6 cellular contexts compared by ENCODE assay signal in genomic region chr16:2008631-2009301, GRCh38. TPM values are rescaled to one million over a fixed set of nuclear protein-coding genes. Genes with fewer than 3 reads are reported as not detected.
DNase-seq lines count a peak whose midpoint lies in the region; ATAC-seq and TF ChIP-seq lines count a peak whose summit lies in the region.

No MANE protein-coding gene starts in this region.

- H3K27me3 ChIP-seq in CD8-positive, alpha-beta T cell (ENCODE audit: insufficient read depth, low read length), result no peaks in the 10 kb centered on the region
- no peaks in the 10 kb centered on the region for H3K27me3 ChIP-seq in KMS-11 (ENCODE audit: insufficient read depth, low read depth)

- peak overlapping the region; percentile 84 for H3K4me3 Mint-ChIP-seq in CD8-positive, alpha-beta T cell
- H3K4me3 Mint-ChIP-seq in progenitor cell of endocrine pancreas (ENCODE audit: low read depth), result peak overlapping the region; percentile 72

- no peaks in the 10 kb centered on the region for H3K36me3 ChIP-seq in CD8-positive, alpha-beta T cell (ENCODE audit: insufficient read depth, low read length)
- H3K36me3 ChIP-seq in KMS-11 (ENCODE audit: insufficient read depth), result no peaks in the 10 kb centered on the region

- peaks cover 15% of the 10 kb centered on the region for H4K20me1 ChIP-seq in KMS-11 (ENCODE audit: insufficient read depth)

- DNase-seq in CD8-positive, alpha-beta T cell, result peak in 2 of 7 experiments; percentile 24 to 33
- peak; percentile 47 for DNase-seq in dermis blood vessel endothelial cell
- no peak for DNase-seq in progenitor cell of endocrine pancreas (ENCODE audit: low spot score, unreplicated experiment)
- no peak for DNase-seq in GDM1 (lab: John Stamatoyannopoulos, UW)

- no peaks in the 10 kb centered on the region for H3K27me3 Mint-ChIP-seq in CD8-positive, alpha-beta T cell (ENCODE audit: low read depth)
- H3K27me3 Mint-ChIP-seq in progenitor cell of endocrine pancreas, result no peaks in the 10 kb centered on the region

- no peaks in the 10 kb centered on the region for H3K9me3 ChIP-seq in CD8-positive, alpha-beta T cell (ENCODE audit: low read length)

- H3K9me3 Mint-ChIP-seq in CD8-positive, alpha-beta T cell, result no peaks in the 10 kb centered on the region
- no peaks in the 10 kb centered on the region for H3K9me3 Mint-ChIP-seq in progenitor cell of endocrine pancreas (ENCODE audit: low read depth)

- H3K4me3 ChIP-seq in CD8-positive, alpha-beta T cell (ENCODE audit: low read depth, low read length), result peak overlapping the region; percentile 79
- no peak overlapping the region for H3K4me3 ChIP-seq in KMS-11 (IDR thresholded peaks at IDR 0.05; ENCODE audit: insufficient read depth, low read depth, low read length)

- peaks cover 57% of the 10 kb centered on the region for H3K4me1 ChIP-seq in CD8-positive, alpha-beta T cell (ENCODE audit: insufficient read depth, low read length)
- peaks cover 23% of the 10 kb centered on the region for H3K4me1 ChIP-seq in KMS-11 (ENCODE audit: low read depth, poor library complexity, severe bottlenecking)

- H3K27ac ChIP-seq in CD8-positive, alpha-beta T cell (ENCODE audit: low read depth, low read length), result peak overlapping the region; percentile 74
- H3K27ac ChIP-seq in KMS-11, result peak overlapping the region; percentile 61

- peaks cover 44% of the 10 kb centered on the region for H3K4me1 Mint-ChIP-seq in CD8-positive, alpha-beta T cell (ENCODE audit: low read depth)
- H3K4me1 Mint-ChIP-seq in progenitor cell of endocrine pancreas (ENCODE audit: low read depth), result peaks cover 21% of the 10 kb centered on the region

- peaks cover 4% of the 10 kb centered on the region for H3K36me3 Mint-ChIP-seq in CD8-positive, alpha-beta T cell
- H3K36me3 Mint-ChIP-seq in progenitor cell of endocrine pancreas (ENCODE audit: insufficient read depth), result peaks cover 2% of the 10 kb centered on the region

- intact Hi-C loops in CD8-positive, alpha-beta T cell (cut with DNase I, micrococcal nuclease), result loop anchor here (1.0 to 5.0 kb wide), 6 partner anchors 16 to 674 kb away; partner anchors contain the start of genes KCTD5 (in 1 of the 2), NDUFB10 (in 1 of the 2), NTHL1 (in 1 of the 2) and TBL3 (in 1 of the 2)

- H3K4me2 ChIP-seq in KMS-11, result peak overlapping the region; percentile 96

- ATAC-seq in CD8-positive, alpha-beta T cell, result no peak
- ATAC-seq in GM21381 (IDR thresholded peaks at IDR 0.05; ENCODE audit: unreplicated experiment), result no peak

- no peak for TF ChIP-seq CTCF in CD8-positive, alpha-beta T cell (IDR thresholded peaks at IDR 0.05)
- TF ChIP-seq CTCF in KMS-11 (conservative IDR thresholded peaks at IDR 0.05; ENCODE audit: low read depth, low read length), result no peak
- no peak for TF ChIP-seq CTCF in progenitor cell of endocrine pancreas (IDR thresholded peaks at IDR 0.05; ENCODE audit: unreplicated experiment)

- peak overlapping the region; percentile 88 for H3K27ac Mint-ChIP-seq in CD8-positive, alpha-beta T cell
- peak overlapping the region; percentile 46 for H3K27ac Mint-ChIP-seq in progenitor cell of endocrine pancreas

- H3K9ac ChIP-seq in KMS-11, result peak overlapping the region; percentile 78

- CTCF ChIA-PET in CD8-positive, alpha-beta T cell (lab: Charles Lee), result interaction anchor here (2.7 kb wide), 1 partner anchor 145 kb away, joined by 7 read pairs; no protein-coding TSS in a partner anchor

- peaks cover 51% of the 10 kb centered on the region for H3K79me2 ChIP-seq in KMS-11 (ENCODE audit: insufficient read depth, low read depth)

- H2AFZ ChIP-seq in KMS-11 (ENCODE audit: low read depth), result peak overlapping the region; percentile 54; the same call in 1 of the 2 replicates

- POLR2A ChIA-PET in CD8-positive, alpha-beta T cell (lab: Charles Lee), result interaction anchor here (0.6 to 2.8 kb wide), 6 partner anchors 17 to 420 kb away, joined by 3 to 18 read pairs (median 4); partner anchors contain the start of genes RPS2 and TRAF7

RNA-seq across cellular contexts. Expression of gene ZNF598, which starts 0.9 kb away (rescaled TPM):
- total RNA-seq in CD8-positive, alpha-beta T cell, result 10 to 100 TPM; 49.0 to 50.8 TPM
- total RNA-seq in dermis blood vessel endothelial cell (19.1 and 28.2 TPM in 2 replicates), progenitor cell of endocrine pancreas (41.5 and 43.6 TPM in 2 replicates)

RNA-seq across cellular contexts. Expression of gene NPW, which starts 10.8 kb away (rescaled TPM):
- total RNA-seq in CD8-positive, alpha-beta T cell, result not detected
- total RNA-seq in dermis blood vessel endothelial cell, result 0.17 and 1.2 TPM in 2 replicates
- total RNA-seq in progenitor cell of endocrine pancreas, result 5.0 and 5.3 TPM in 2 replicates

RNA-seq across cellular contexts. Expression of gene NHERF2, which starts 17.9 kb away (rescaled TPM):
- total RNA-seq in CD8-positive, alpha-beta T cell, result 1 to 10 TPM in 1 of 2 experiments, under 1 TPM in 1; 0.76 to 2.3 TPM
- 33.5 and 79.6 TPM in 2 replicates for total RNA-seq in dermis blood vessel endothelial cell
- 8.4 and 10.3 TPM in 2 replicates for total RNA-seq in progenitor cell of endocrine pancreas

RNA-seq across cellular contexts. Expression of gene SYNGR3, which starts 19.0 kb away (rescaled TPM):
- total RNA-seq in CD8-positive, alpha-beta T cell, result 1 to 10 TPM; 6.2 to 6.6 TPM
- total RNA-seq in dermis blood vessel endothelial cell (1.6 and 2.4 TPM in 2 replicates), progenitor cell of endocrine pancreas (3.0 and 3.3 TPM in 2 replicates)

RNA-seq across cellular contexts. Expression of gene GFER, which starts 24.8 kb away (rescaled TPM):
- total RNA-seq in CD8-positive, alpha-beta T cell, result 10 to 100 TPM; 15.6 to 16.1 TPM
- total RNA-seq in dermis blood vessel endothelial cell (9.0 and 13.4 TPM in 2 replicates), progenitor cell of endocrine pancreas (27.1 and 32.9 TPM in 2 replicates)
